Comparison of ENCODE assay signal across 24 cellular contexts in the genomic region with DNA sequence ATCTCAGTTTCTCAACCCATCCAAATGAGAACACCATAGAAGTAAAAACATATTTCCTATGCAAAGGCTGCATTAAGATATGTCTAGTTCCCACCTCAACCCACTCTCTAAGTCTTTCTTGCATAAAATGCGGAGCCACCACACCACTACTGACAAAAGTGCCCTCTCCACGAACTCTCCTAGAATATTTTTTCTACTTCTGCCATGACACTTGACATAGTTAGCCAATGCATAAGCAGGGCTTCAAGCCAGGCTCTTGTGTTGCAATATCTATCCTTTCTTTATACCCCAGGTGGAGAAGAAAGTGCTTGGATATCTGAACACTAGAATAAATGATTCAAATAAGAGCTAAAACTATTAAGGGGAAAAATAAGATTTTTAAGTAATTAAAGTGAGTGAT.
DNase-seq lines count a peak whose midpoint lies in the region; ATAC-seq and TF ChIP-seq lines count a peak whose summit lies in the region.
"Had no signal": no experiment of that assay in that cellular context is flagged by ENCODE, and none has a peak within 500 bp of the region (broad histone marks: within the 10 kb centered on the region; RNA-seq: fewer than 3 reads in every experiment).

No MANE protein-coding gene starts in this region.

- peak overlapping the region; percentile 4; the same call in 1 of the 2 replicates for H2AFZ ChIP-seq in OCI-LY1 (ENCODE audit: low read length)

- no peak overlapping the region for H3K4me2 ChIP-seq in OCI-LY1 (ENCODE audit: low read length)

- H3K27ac ChIP-seq in OCI-LY1 (ENCODE audit: low read depth, low read length, poor library complexity, severe bottlenecking) (no peak overlapping the region), lower lobe of right lung (no peak overlapping the region), upper lobe of right lung (no peak overlapping the region), adrenal gland (no peak overlapping the region)

- no peaks in the 10 kb centered on the region for H4K20me1 ChIP-seq in OCI-LY1 (ENCODE audit: insufficient read depth, low read length)

- no peaks in the 10 kb centered on the region for H3K27me3 ChIP-seq in OCI-LY1 (ENCODE audit: insufficient read depth, low read length)
- no peaks in the 10 kb centered on the region for H3K27me3 ChIP-seq in lower lobe of right lung (ENCODE audit: low read depth)
- H3K27me3 ChIP-seq in upper lobe of right lung: no peaks in the 10 kb centered on the region
- no peaks in the 10 kb centered on the region for H3K27me3 ChIP-seq in adrenal gland

- H3K79me2 ChIP-seq in OCI-LY1 (ENCODE audit: insufficient read depth, low read length): no peaks in the 10 kb centered on the region

- no peak overlapping the region for H3K9ac ChIP-seq in OCI-LY1 (ENCODE audit: low read length)

- H3K36me3 ChIP-seq in OCI-LY1 (ENCODE audit: insufficient read depth, low read length): no peaks in the 10 kb centered on the region
- H3K36me3 ChIP-seq in lower lobe of right lung: no peaks in the 10 kb centered on the region
- no peaks in the 10 kb centered on the region for H3K36me3 ChIP-seq in upper lobe of right lung
- no peaks in the 10 kb centered on the region for H3K36me3 ChIP-seq in adrenal gland (replicated peaks in 1 of 2)

- H3K4me1 ChIP-seq in OCI-LY1 (ENCODE audit: insufficient read depth, low read length, severe bottlenecking): no peaks in the 10 kb centered on the region
- no peaks in the 10 kb centered on the region for H3K4me1 ChIP-seq in lower lobe of right lung
- no peaks in the 10 kb centered on the region for H3K4me1 ChIP-seq in upper lobe of right lung
- H3K4me1 ChIP-seq in adrenal gland (replicated peaks in 1 of 2): no peaks in the 10 kb centered on the region

- intact Hi-C loops in lower lobe of right lung (cut with DNase I): no loop called here
- intact Hi-C loops in upper lobe of right lung (cut with DNase I): no loop called here
- intact Hi-C loops in adrenal gland (cut with DNase I): no loop called here

- H3F3A ChIP-seq in OCI-LY1 (ENCODE audit: insufficient read depth, low read length): no peaks in the 10 kb centered on the region

- H3K9me3 ChIP-seq in OCI-LY1 (ENCODE audit: low read length): 0 out of 2 replicates have a peak, but pooled peaks cover 2% of the 10 kb centered on the region
- H3K9me3 ChIP-seq in lower lobe of right lung: no peaks in the 10 kb centered on the region
- H3K9me3 ChIP-seq in upper lobe of right lung: no peaks in the 10 kb centered on the region
- no peaks in the 10 kb centered on the region for H3K9me3 ChIP-seq in adrenal gland (replicated peaks in 1 of 3)

- DNase-seq in fibroblast of mammary gland (ENCODE audit: low read depth) (peak; percentile 2), lower lobe of right lung (no peak), upper lobe of right lung (no peak), AG08395 (ENCODE audit: low spot score) (no peak), adrenal gland (no peak)
- DNase-seq: 8988T; ACHN; AML-193; C1 segment of cervical spinal cord; CD4-positive, alpha-beta memory T cell; CD4-positive, CD25-positive, alpha-beta regulatory T cell; CD8-positive, alpha-beta memory T cell; COR-L47; DMS 273 treated with DMSO at 0.1 percent for 48 hours; DMS153; DMS53; DMS79; DND-41; EL; GDM1 had no signal

- no peak for TF ChIP-seq POLR2A in adrenal gland (IDR thresholded peaks at IDR 0.05)

- ATAC-seq in lower lobe of right lung: peak; percentile 57 to 71
- peak; percentile 70 for ATAC-seq in upper lobe of right lung
- no peak for ATAC-seq in GM21528 (IDR thresholded peaks at IDR 0.05; ENCODE audit: low FRiP score, unreplicated experiment)
- no peak for ATAC-seq in HG02870 (IDR thresholded peaks at IDR 0.05; ENCODE audit: unreplicated experiment)
- ATAC-seq: GM12878 had no signal

- 63 to 73% (median 67%) methylated on average over 2 of the region's 2 CpGs for WGBS in adrenal gland, 4 donors

- TF ChIP-seq CTCF in OCI-LY1 (IDR thresholded peaks at IDR 0.05; ENCODE audit: low read length) (no peak), fibroblast of mammary gland (conservative IDR thresholded peaks at IDR 0.05; ENCODE audit: control insufficient read depth, insufficient read depth, low read depth, low read length) (no peak), lower lobe of right lung (IDR thresholded peaks at IDR 0.05) (no peak), upper lobe of right lung (IDR thresholded peaks at IDR 0.05) (no peak), adrenal gland (IDR thresholded peaks at IDR 0.05) (no peak)

- H3K9me2 ChIP-seq in OCI-LY1 (ENCODE audit: low read depth, low read length): no peaks in the 10 kb centered on the region

- H3K4me3 ChIP-seq in OCI-LY1 (ENCODE audit: low read depth, low read length, poor library complexity, severe bottlenecking) (no peak overlapping the region), fibroblast of mammary gland (ENCODE audit: control insufficient read depth, low read depth, low read length) (no peak overlapping the region), lower lobe of right lung (no peak overlapping the region), upper lobe of right lung (no peak overlapping the region), adrenal gland (no peak overlapping the region)
- H3K4me3 ChIP-seq: GM12878 had no signal

Comparison
In these comparisons a context has a peak if more than half of its experiments do, and no peak if none do; other contexts are left out.
1. ATAC-seq: peak in lower lobe of right lung (2 of 2) and upper lobe of right lung (single experiment); none in GM21528 (single experiment) and HG02870 (single experiment).